10 cellular contexts compared by ENCODE assay signal in the genomic region with DNA sequence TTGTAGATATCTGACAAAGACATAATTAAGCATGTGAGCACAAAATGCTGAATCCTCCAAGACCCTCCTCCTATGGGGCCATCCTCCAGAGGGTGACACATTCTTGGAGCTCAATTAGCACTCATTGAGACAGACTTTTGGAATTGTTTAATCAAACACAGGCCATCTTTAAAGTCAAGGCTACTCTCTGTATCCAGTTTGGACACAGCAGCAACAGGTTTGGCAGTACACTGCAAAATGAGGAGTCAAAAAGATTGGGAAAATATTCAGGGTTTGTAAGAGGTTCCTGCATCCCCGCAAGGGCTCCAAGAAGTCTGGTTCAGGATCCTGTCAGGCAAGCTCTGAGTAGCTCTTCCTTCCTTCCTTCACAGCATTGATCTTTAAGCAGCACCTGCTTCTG. TPM values are rescaled to one million over a fixed set of nuclear protein-coding genes. Genes with fewer than 3 reads are reported as not detected.
A peak's percentile ranks its signal among the peaks of the same experiment; 100 is the strongest.
DNase-seq lines count a peak whose midpoint lies in the region; ATAC-seq, FAIRE-seq and TF ChIP-seq lines count a peak whose summit lies in the region.
"Had no signal": no experiment of that assay in that cellular context is flagged by ENCODE, and none has a peak within 500 bp of the region (broad histone marks: within the 10 kb centered on the region; RNA-seq: fewer than 3 reads in every experiment).

No MANE protein-coding gene starts in this region.

- TF ChIP-seq EP300 in suprapubic skin (IDR thresholded peaks at IDR 0.05), result no peak

- no peak for DNase-seq in activated T-cell treated with anti-CD3 and anti-CD28 coated beads, Interleukin-2, amount 50 U/mL, for 4 hours
- DNase-seq in activated T-cell treated with anti-CD3 and anti-CD28 coated beads, Interleukin-2, amount 50 U/mL, for 48 hours, result no peak
- no peak for DNase-seq in activated T-helper 1 cell treated with anti-CD3 and anti-CD28 coated beads, Interleukin-12 subunit alpha, Interleukin-12 subunit beta, Interleukin-2, Interleukin-4 antibody, amounts not matched to agents 30 ng/mL and 10 ng/mL and 1 ng/mL, durations not matched to agents 14 hours and 24 hours and 36 hours (ENCODE audit: low spot score)
- DNase-seq in kidney (no peak), suprapubic skin (ENCODE audit: low spot score in 2 of 2) (no peak), cortex of kidney (lab: John Stamatoyannopoulos, UW) (no peak), caudate nucleus (lab: John Stamatoyannopoulos, UW) (no peak)
- DNase-seq: head of caudate nucleus, Kasumi-1 had no signal

- H3K4me3 Mint-ChIP-seq in activated T-cell treated with anti-CD3 and anti-CD28 coated beads, Interleukin-2, amount 50 U/mL, for 4 hours, result peak overlapping the region; percentile 98
- H3K4me3 Mint-ChIP-seq in activated T-helper 1 cell treated with anti-CD3 and anti-CD28 coated beads, Interleukin-12 subunit alpha, Interleukin-12 subunit beta, Interleukin-2, Interleukin-4 antibody, amounts not matched to agents 30 ng/mL and 10 ng/mL and 1 ng/mL, durations not matched to agents 14 hours and 24 hours and 36 hours, result peak overlapping the region; percentile 90

- H3K4me1 ChIP-seq in kidney (ENCODE audit: control insufficient read depth in 1 of 2, insufficient read depth in 1 of 2, low read depth in 1 of 2, low read length in 2 of 2), result peaks cover 16 to 21% of the 10 kb centered on the region in 2 donors
- H3K4me1 ChIP-seq in suprapubic skin, result peaks cover 44% of the 10 kb centered on the region

- TF ChIP-seq CTCF in kidney (IDR thresholded peaks at IDR 0.05; ENCODE audit: borderline replicate concordance, extremely low read depth, insufficient read depth) (no peak), suprapubic skin (IDR thresholded peaks at IDR 0.05) (no peak)

- no peak for TF ChIP-seq POLR2A in suprapubic skin (IDR thresholded peaks at IDR 0.05)

- 73% methylated on average over 1 of the region's 1 CpG for WGBS in suprapubic skin

- no peak overlapping the region for H3K27ac ChIP-seq in kidney (ENCODE audit: low read depth in 2 of 2, low read length in 2 of 2)
- no peak overlapping the region for H3K27ac ChIP-seq in suprapubic skin
- H3K27ac ChIP-seq in caudate nucleus (ENCODE audit: low read depth, low read length), result no peak overlapping the region

- H3K27me3 Mint-ChIP-seq in activated T-cell treated with anti-CD3 and anti-CD28 coated beads, Interleukin-2, amount 50 U/mL, for 4 hours (ENCODE audit: low read depth), result no peaks in the 10 kb centered on the region
- H3K27me3 Mint-ChIP-seq in activated T-helper 1 cell treated with anti-CD3 and anti-CD28 coated beads, Interleukin-12 subunit alpha, Interleukin-12 subunit beta, Interleukin-2, Interleukin-4 antibody, amounts not matched to agents 30 ng/mL and 10 ng/mL and 1 ng/mL, durations not matched to agents 14 hours and 24 hours and 36 hours (ENCODE audit: insufficient read depth), result no peaks in the 10 kb centered on the region

- H3K4me3 ChIP-seq in kidney (ENCODE audit: low read length in 2 of 2) (peak overlapping the region; percentile 77 to 99), suprapubic skin (peak overlapping the region; percentile 95)

- intact Hi-C loops in activated T-helper 1 cell treated with anti-CD3 and anti-CD28 coated beads, Interleukin-12 subunit alpha, Interleukin-12 subunit beta, Interleukin-2, Interleukin-4 antibody, amounts not matched to agents 30 ng/mL and 10 ng/mL and 1 ng/mL, durations not matched to agents 14 hours and 24 hours and 36 hours (cut with micrococcal nuclease), result loop anchor here (2.0 to 10.0 kb wide), 5 partner anchors 273 to 783 kb away; partner anchors contain the start of gene LONP2
- intact Hi-C loops in kidney (cut with DNase I), result no loop called here

- H3K36me3 ChIP-seq in kidney (ENCODE audit: control insufficient read depth in 1 of 2, insufficient read depth in 2 of 2, low read length in 2 of 2), result peaks cover 5% of the 10 kb centered on the region in 2 donors
- peaks cover 4% of the 10 kb centered on the region for H3K36me3 ChIP-seq in suprapubic skin

- ATAC-seq in activated T-cell treated with anti-CD3 and anti-CD28 coated beads, Interleukin-2, amount 50 U/mL, for 4 hours, result no peak
- no peak for ATAC-seq in GM18867 (IDR thresholded peaks at IDR 0.05; ENCODE audit: unreplicated experiment)

- H3K9me3 Mint-ChIP-seq in activated T-cell treated with anti-CD3 and anti-CD28 coated beads, Interleukin-2, amount 50 U/mL, for 4 hours, result no peaks in the 10 kb centered on the region
- no peaks in the 10 kb centered on the region for H3K9me3 Mint-ChIP-seq in activated T-helper 1 cell treated with anti-CD3 and anti-CD28 coated beads, Interleukin-12 subunit alpha, Interleukin-12 subunit beta, Interleukin-2, Interleukin-4 antibody, amounts not matched to agents 30 ng/mL and 10 ng/mL and 1 ng/mL, durations not matched to agents 14 hours and 24 hours and 36 hours

- H3K36me3 Mint-ChIP-seq in activated T-cell treated with anti-CD3 and anti-CD28 coated beads, Interleukin-2, amount 50 U/mL, for 4 hours (ENCODE audit: insufficient read depth), result peaks cover 18% of the 10 kb centered on the region
- peaks cover 33% of the 10 kb centered on the region for H3K36me3 Mint-ChIP-seq in activated T-helper 1 cell treated with anti-CD3 and anti-CD28 coated beads, Interleukin-12 subunit alpha, Interleukin-12 subunit beta, Interleukin-2, Interleukin-4 antibody, amounts not matched to agents 30 ng/mL and 10 ng/mL and 1 ng/mL, durations not matched to agents 14 hours and 24 hours and 36 hours (ENCODE audit: low read depth)

- peak overlapping the region in 1 of 2 donors; percentile 66 for H3K9ac ChIP-seq in kidney (ENCODE audit: low read length in 2 of 2)

- H3K9me3 ChIP-seq in kidney (ENCODE audit: control insufficient read depth in 1 of 2, low read length in 2 of 2) (no peaks in the 10 kb centered on the region), suprapubic skin (no peaks in the 10 kb centered on the region)

- FAIRE-seq in kidney (lab: Jason Lieb, UNC), result no peak

- peaks cover 57% of the 10 kb centered on the region for H3K4me1 Mint-ChIP-seq in activated T-cell treated with anti-CD3 and anti-CD28 coated beads, Interleukin-2, amount 50 U/mL, for 4 hours (ENCODE audit: low read depth)
- peaks cover 47% of the 10 kb centered on the region for H3K4me1 Mint-ChIP-seq in activated T-helper 1 cell treated with anti-CD3 and anti-CD28 coated beads, Interleukin-12 subunit alpha, Interleukin-12 subunit beta, Interleukin-2, Interleukin-4 antibody, amounts not matched to agents 30 ng/mL and 10 ng/mL and 1 ng/mL, durations not matched to agents 14 hours and 24 hours and 36 hours (ENCODE audit: low read depth)

- H3K27me3 ChIP-seq in suprapubic skin, result no peaks in the 10 kb centered on the region

- peak overlapping the region; percentile 97 for H3K27ac Mint-ChIP-seq in activated T-helper 1 cell treated with anti-CD3 and anti-CD28 coated beads, Interleukin-12 subunit alpha, Interleukin-12 subunit beta, Interleukin-2, Interleukin-4 antibody, amounts not matched to agents 30 ng/mL and 10 ng/mL and 1 ng/mL, durations not matched to agents 14 hours and 24 hours and 36 hours

RNA-seq across cellular contexts. Expression of gene ITFG1, which starts 1.3 kb away (rescaled TPM):
- total RNA-seq in activated T-cell treated with anti-CD3 and anti-CD28 coated beads, Interleukin-2, amount 50 U/mL, for 4 hours, result 10 to 100 TPM; 20.1 to 24.1 (median 20.9) TPM
- 25.4 and 27.6 TPM in 2 replicates for total RNA-seq in activated T-helper 1 cell treated with anti-CD3 and anti-CD28 coated beads, Interleukin-12 subunit alpha, Interleukin-12 subunit beta, Interleukin-2, Interleukin-4 antibody, amounts not matched to agents 30 ng/mL and 10 ng/mL and 1 ng/mL, durations not matched to agents 14 hours and 24 hours and 36 hours
- 63.7 TPM for total RNA-seq in kidney
- 69.7 TPM for polyA plus RNA-seq in kidney (ENCODE audit: insufficient read depth, low read depth, low replicate concordance)
- total RNA-seq in suprapubic skin, result 10 to 100 TPM; 27.4 to 47.0 (median 36.9) TPM

RNA-seq across cellular contexts. Expression of gene PHKB, which starts 1.5 kb away (rescaled TPM):
- 10 to 100 TPM; 12.7 to 17.2 (median 13.0) TPM for total RNA-seq in activated T-cell treated with anti-CD3 and anti-CD28 coated beads, Interleukin-2, amount 50 U/mL, for 4 hours
- 24.4 and 26.6 TPM in 2 replicates for total RNA-seq in activated T-helper 1 cell treated with anti-CD3 and anti-CD28 coated beads, Interleukin-12 subunit alpha, Interleukin-12 subunit beta, Interleukin-2, Interleukin-4 antibody, amounts not matched to agents 30 ng/mL and 10 ng/mL and 1 ng/mL, durations not matched to agents 14 hours and 24 hours and 36 hours
- total RNA-seq in kidney (80.5 TPM), suprapubic skin (10 to 100 TPM; 28.7 to 92.9 (median 43.1) TPM)
- 48.3 TPM for polyA plus RNA-seq in kidney (ENCODE audit: insufficient read depth, low read depth, low replicate concordance)
